12 cellular contexts compared by ENCODE assay signal in genomic region chr3:143216709-143217182, GRCh38.
A peak's percentile ranks its signal among the peaks of the same experiment; 100 is the strongest.
DNase-seq lines count a peak whose midpoint lies in the region; FAIRE-seq and TF ChIP-seq lines count a peak whose summit lies in the region.
"Had no signal": no experiment of that assay in that cellular context is flagged by ENCODE, and none has a peak within 500 bp of the region (broad histone marks: within the 10 kb centered on the region; RNA-seq: fewer than 3 reads in every experiment).

No MANE protein-coding gene starts in this region.

- H2BK120ac ChIP-seq in neuronal stem cell (ENCODE audit: low read depth, low read length), result no peak overlapping the region

- H4K91ac ChIP-seq in neuronal stem cell (ENCODE audit: low read depth, low read length, poor library complexity), result no peak overlapping the region

- H3K4me1 ChIP-seq in mammary epithelial cell (ENCODE audit: insufficient read depth, low read length) (no peaks in the 10 kb centered on the region), neuronal stem cell (ENCODE audit: control insufficient read depth in 2 of 2, insufficient read depth in 1 of 2, low read depth in 1 of 2, low read length in 2 of 2) (peaks cover 2 to 19% of the 10 kb centered on the region in 2 donors)

- H3K79me1 ChIP-seq in neuronal stem cell (ENCODE audit: low read depth, low read length), result no peaks in the 10 kb centered on the region

- H4K8ac ChIP-seq in neuronal stem cell (ENCODE audit: low read depth, low read length), result no peak overlapping the region

- H3K27ac ChIP-seq in mammary epithelial cell (ENCODE audit: insufficient read depth, low read depth, low read length) (no peak overlapping the region), neuronal stem cell (replicated peaks; ENCODE audit: low read length) (no peak overlapping the region)

- peak overlapping the region in 2 of 3 experiments; percentile 23 to 28 for H3K4me3 ChIP-seq in mammary epithelial cell (replicated peaks in 1 of 3; ENCODE audit: insufficient read depth in 1 of 3, low read depth in 2 of 3, low read length in 3 of 3)
- H3K4me3 ChIP-seq in neuronal stem cell (ENCODE audit: low read length in 2 of 2), result no peak overlapping the region
- H3K4me3 ChIP-seq: MG63 had no signal

- H3K27me3 ChIP-seq in mammary epithelial cell (ENCODE audit: insufficient read depth, low read length) (no peaks in the 10 kb centered on the region), neuronal stem cell (ENCODE audit: control insufficient read depth in 3 of 3, insufficient read depth in 3 of 3, low read depth in 1 of 3, low read length in 3 of 3) (no peaks in the 10 kb centered on the region)
- H3K27me3 ChIP-seq: heart right ventricle, MG63 had no signal

- no peak overlapping the region for H3K18ac ChIP-seq in neuronal stem cell (ENCODE audit: low read length)

- H3K9ac ChIP-seq in mammary epithelial cell (ENCODE audit: insufficient read depth, low read length) (no peak overlapping the region), neuronal stem cell (ENCODE audit: low read depth, low read length, poor library complexity) (no peak overlapping the region)

- DNase-seq in GM12891 (ENCODE audit: insufficient read length, low spot score), result no peak
- peak; percentile 15 to 73 for DNase-seq in NOMO-1 (lab: John Stamatoyannopoulos, UW; ENCODE audit: unreplicated experiment in 2 of 2)
- no peak for DNase-seq in mammary epithelial cell
- DNase-seq in neuronal stem cell (ENCODE audit: low spot score), result no peak
- no peak for DNase-seq in frontal cortex (ENCODE audit: low spot score in 2 of 2)
- no peak for DNase-seq in GM10266 (ENCODE audit: extremely low spot score)
- no peak for DNase-seq in GM10248 (ENCODE audit: extremely low spot score)
- DNase-seq: cortex of kidney; heart right ventricle; MG63; NCI-H446 treated with DMSO at 0.1 percent for 48 hours; stimulated activated CD4-positive, alpha-beta T cell treated with anti-CD3 and anti-CD28 coated beads, Interleukin-12 subunit alpha, Interleukin-12 subunit beta, amount 100 ng/mL, for 4 hours had no signal

- dilution Hi-C loops in mammary epithelial cell (cut with HindIII; ENCODE audit: low sequenced_read_pairs), result no loop called here

- H3K9me3 ChIP-seq in mammary epithelial cell (replicated peaks; ENCODE audit: insufficient read depth, low read length) (no peaks in the 10 kb centered on the region), neuronal stem cell (replicated peaks in 1 of 2; ENCODE audit: control insufficient read depth in 2 of 2, insufficient read depth in 1 of 2, low read depth in 1 of 2, low read length in 2 of 2) (no peaks in the 10 kb centered on the region)
- H3K9me3 ChIP-seq: heart right ventricle, MG63 had no signal

- H2BK15ac ChIP-seq in neuronal stem cell (ENCODE audit: low read length), result no peak overlapping the region

- H3K4me2 ChIP-seq in mammary epithelial cell (ENCODE audit: insufficient read depth, low read depth, low read length) (peak overlapping the region; percentile 66), neuronal stem cell (ENCODE audit: insufficient read depth, low read length, poor library complexity, severe bottlenecking) (no peak overlapping the region)

- H4K20me1 ChIP-seq in mammary epithelial cell (ENCODE audit: insufficient read depth, low read length), result no peaks in the 10 kb centered on the region

- H2BK12ac ChIP-seq in neuronal stem cell (ENCODE audit: low read length), result no peak overlapping the region

- in situ Hi-C loops in mammary epithelial cell (cut with MboI; ENCODE audit: low sequenced_read_pairs in 2 of 2), result no loop called here

- H2AFZ ChIP-seq in mammary epithelial cell (ENCODE audit: low read depth, low read length) (peak overlapping the region; percentile 80), neuronal stem cell (ENCODE audit: low read length) (peak overlapping the region; percentile 84)

- CTCF ChIA-PET in mammary epithelial cell (lab: Charles Lee; ENCODE audit: low non-redundant PET) (no interaction called here), GM10248 (lab: Yijun Ruan, JAX) (interaction anchor here (0.9 to 4.1 kb wide), 4 partner anchors 9 to 30 kb away, joined by 3 to 12 read pairs (median 4); no protein-coding TSS in a partner anchor)

- H3K36me3 ChIP-seq in mammary epithelial cell (ENCODE audit: insufficient read depth, low read length), result no peaks in the 10 kb centered on the region
- no peaks in the 10 kb centered on the region for H3K36me3 ChIP-seq in neuronal stem cell (replicated peaks in 1 of 2; ENCODE audit: control insufficient read depth in 2 of 2, insufficient read depth in 2 of 2, low read length in 2 of 2)
- H3K36me3 ChIP-seq: heart right ventricle, MG63 had no signal

- TF ChIP-seq CTCF in mammary epithelial cell (conservative IDR thresholded peaks at IDR 0.05 in 1 of 2, IDR thresholded peaks at IDR 0.05 in 1 of 2; ENCODE audit: extremely low read depth in 1 of 2, insufficient read depth in 1 of 2, low read depth in 1 of 2, low read length in 2 of 2), result no peak
- TF ChIP-seq CTCF in GM10266 (IDR thresholded peaks at IDR 0.05; ENCODE audit: control insufficient read depth, insufficient read depth, low read depth, missing control alignments), result no peak
- no peak for TF ChIP-seq CTCF in GM10248 (IDR thresholded peaks at IDR 0.05; ENCODE audit: control extremely low read depth, extremely low read depth, low read depth, missing control alignments)

- TF ChIP-seq POLR2A in GM12891 (IDR thresholded peaks at IDR 0.05; ENCODE audit: low read depth, low read length), result no peak

- POLR2A ChIA-PET in GM10248 (lab: Yijun Ruan, JAX), result no interaction called here

- H3K79me2 ChIP-seq in mammary epithelial cell (ENCODE audit: insufficient read depth, low read length), result no peaks in the 10 kb centered on the region

- intact Hi-C loops in mammary epithelial cell (cut with micrococcal nuclease), result no loop called here

- BruUV-seq in mammary epithelial cell (replicated peaks; lab: Mats Ljungman, UMichigan), result no TSS peak

- no peak overlapping the region for H3K14ac ChIP-seq in neuronal stem cell (ENCODE audit: low read length)

- peak; percentile 33 for FAIRE-seq in GM12891 (lab: Jason Lieb, UNC)
- no peak for FAIRE-seq in frontal cortex (lab: Jason Lieb, UNC)

- no peak overlapping the region for H3K4ac ChIP-seq in neuronal stem cell (ENCODE audit: low read length)

- no peak overlapping the region for H2BK5ac ChIP-seq in neuronal stem cell (ENCODE audit: low read length)

- no peak overlapping the region for H3K23ac ChIP-seq in neuronal stem cell (ENCODE audit: low read depth, low read length, poor library complexity)

- H2AK5ac ChIP-seq in neuronal stem cell (ENCODE audit: low read depth, low read length), result no peak overlapping the region

- 8% methylated on average over 3 of the region's 3 CpGs for WGBS in mammary epithelial cell (ENCODE audit: low coverage, missing lambda C conversion rate)
- no CpG with 5 or more reads among the region's 3 CpGs for WGBS in neuronal stem cell (ENCODE audit: extremely low coverage in 2 of 2, insufficient read length in 2 of 2, insufficient replicate concordance in 1 of 2), 2 donors

TF ChIP-seq in GM12891, 5 proteins besides CTCF, POLR2A, EP300 and RAD21:
- TF ChIP-seq POLR2AphosphoS5 (IDR thresholded peaks at IDR 0.05; ENCODE audit: low read depth, low read length) (no peak), POU2F2 (IDR thresholded peaks at IDR 0.05; ENCODE audit: low read depth, low read length) (no peak), PAX5 (IDR thresholded peaks at IDR 0.05; ENCODE audit: insufficient read depth, low read length, severe bottlenecking) (no peak)

Comparison
In these comparisons a context has a peak if more than half of its experiments do, and no peak if none do; other contexts are left out.
1. DNase-seq: peak in NOMO-1 (2 of 2); none in GM12891 (single experiment), mammary epithelial cell (single experiment), neuronal stem cell (single experiment), frontal cortex (0 of 2), GM10266 (single experiment) and GM10248 (single experiment).
2. H3K4me3 ChIP-seq: peak in mammary epithelial cell (2 of 3); none in neuronal stem cell (0 of 2).